11 cellular contexts compared by ENCODE assay signal in the genomic region with DNA sequence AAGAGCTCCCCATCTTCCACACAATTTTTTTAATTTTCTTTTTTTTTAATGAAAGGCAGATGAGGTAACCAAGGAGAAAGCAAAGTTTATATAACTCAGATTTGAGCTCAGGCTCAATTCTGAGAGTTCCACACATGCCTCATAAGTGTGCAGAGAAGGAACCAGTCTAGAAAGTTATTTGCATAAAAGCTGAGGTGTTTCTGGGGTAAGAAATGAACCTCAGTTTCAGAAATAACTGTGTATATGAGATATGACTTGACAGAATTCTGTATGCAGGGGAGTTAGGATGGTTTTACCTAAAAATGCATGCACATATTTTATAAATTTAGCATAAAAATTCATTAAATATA. TPM values are rescaled to one million over a fixed set of nuclear protein-coding genes. Genes with fewer than 3 reads are reported as not detected.
DNase-seq lines count a peak whose midpoint lies in the region; ATAC-seq lines count a peak whose summit lies in the region.
"Had no signal": no experiment of that assay in that cellular context is flagged by ENCODE, and none has a peak within 500 bp of the region (broad histone marks: within the 10 kb centered on the region; RNA-seq: fewer than 3 reads in every experiment).

No MANE protein-coding gene starts in this region.

- DNase-seq in sciatic nerve (ENCODE audit: low spot score) (no peak), cerebellum (ENCODE audit: low spot score) (no peak)
- no peak for DNase-seq in activated CD4-positive, alpha-beta T cell treated with anti-CD3 and anti-CD28 coated beads, Interleukin-2, amount 50 U/mL, for 1 hour
- DNase-seq: activated effector memory CD4-positive, alpha-beta T cell treated with Interleukin-2 at 50 U/mL for 16 hours; NCI-H2171; SW 1271 had no signal

- intact Hi-C loops in sciatic nerve (cut with DNase I) = no loop called here

- peak overlapping the region; percentile 84 for H3K27ac ChIP-seq in layer of hippocampus (ENCODE audit: low read depth, low read length)
- H3K27ac ChIP-seq: thoracic aorta had no signal

- peak; percentile 99 for ATAC-seq in GM18907 (IDR thresholded peaks at IDR 0.05; ENCODE audit: unreplicated experiment)
- ATAC-seq in GM21526 (IDR thresholded peaks at IDR 0.05; ENCODE audit: low FRiP score, unreplicated experiment) = peak; percentile 99
- peak; percentile 99 for ATAC-seq in HG03103 (IDR thresholded peaks at IDR 0.05; ENCODE audit: low read depth, unreplicated experiment)
- ATAC-seq in sciatic nerve = no peak

- no peaks in the 10 kb centered on the region for H3K27me3 ChIP-seq in layer of hippocampus (ENCODE audit: control insufficient read depth, insufficient read depth, low read length)

RNA-seq across cellular contexts. Expression of a gene that starts 51.3 kb away (rescaled TPM):
- 0.62 TPM for total RNA-seq in sciatic nerve
- total RNA-seq in cerebellum = 2.1 TPM
